ENCODE assay signal across 30 cellular contexts in genomic region chr18:30361864-30362540, GRCh38.
"Had no signal": no experiment of that assay in that cellular context is flagged by ENCODE, and none has a peak within 500 bp of the region (broad histone marks: within the 10 kb centered on the region; RNA-seq: fewer than 3 reads in every experiment).

No MANE protein-coding gene starts in this region.

- H3K4me1 Mint-ChIP-seq: activated B cell treated with CpG ODN at 0.5 μM for 24 hours; activated naive CD4-positive, alpha-beta T cell treated with anti-CD3 and anti-CD28 coated beads, Interleukin-2, amount 10 ng/mL, durations not matched to agents 7 days and 5 days; T-helper 17 cell had no signal

- H3K4me1 ChIP-seq: heart left ventricle, left lung, lower lobe of right lung had no signal

- H3K4me3 ChIP-seq: heart left ventricle, left lung, lower lobe of right lung, ovary, skin epidermis, thoracic aorta had no signal

- H3K36me3 Mint-ChIP-seq: activated naive CD4-positive, alpha-beta T cell treated with anti-CD3 and anti-CD28 coated beads, Interleukin-2, amount 10 ng/mL, durations not matched to agents 7 days and 5 days had no signal

- H3K36me3 ChIP-seq: heart left ventricle, left lung, lower lobe of right lung, neutrophil, ovary, thoracic aorta had no signal

- H3K27ac Mint-ChIP-seq: activated B cell treated with CpG ODN at 0.5 μM for 24 hours; activated CD8-positive, alpha-beta T cell treated with anti-CD3 and anti-CD28 coated beads, Interleukin-2, amount 10 ng/mL, durations not matched to agents 7 days and 5 days; activated naive CD4-positive, alpha-beta T cell treated with anti-CD3 and anti-CD28 coated beads, Interleukin-2, amount 10 ng/mL, durations not matched to agents 7 days and 5 days; activated T-helper 1 cell treated with anti-CD3 and anti-CD28 coated beads, Interleukin-12 subunit alpha, Interleukin-12 subunit beta, Interleukin-2, Interleukin-4 antibody, amounts not matched to agents 30 ng/mL and 10 ng/mL and 1 ng/mL, durations not matched to agents 14 hours and 24 hours and 36 hours; effector memory CD8-positive, alpha-beta T cell; natural killer cell treated with Interleukin-12 subunit alpha and Interleukin-12 subunit beta and Interleukin-15 and Interleukin-18, amount 100 ng/mL, for 72 hours; T-helper 17 cell had no signal

- H3K27ac ChIP-seq: heart left ventricle, left lung, lower lobe of right lung, neutrophil, ovary, skin epidermis, thoracic aorta had no signal

- H3K27me3 Mint-ChIP-seq: activated B cell treated with CpG ODN at 0.5 μM for 24 hours; activated naive CD4-positive, alpha-beta T cell treated with anti-CD3 and anti-CD28 coated beads, Interleukin-2, amount 10 ng/mL, durations not matched to agents 7 days and 5 days; effector memory CD8-positive, alpha-beta T cell; natural killer cell treated with Interleukin-12 subunit alpha and Interleukin-12 subunit beta and Interleukin-15 and Interleukin-18, amount 100 ng/mL, for 72 hours; progenitor cell of endocrine pancreas; T-helper 17 cell had no signal

- H3K27me3 ChIP-seq: heart left ventricle, left lung, neutrophil, ovary had no signal

- FAIRE-seq: endothelial cell of umbilical vein, urothelium cell line had no signal

- H3K4me3 Mint-ChIP-seq: activated B cell treated with CpG ODN at 0.5 μM for 24 hours; activated CD8-positive, alpha-beta T cell treated with anti-CD3 and anti-CD28 coated beads, Interleukin-2, amount 10 ng/mL, durations not matched to agents 7 days and 5 days; activated naive CD4-positive, alpha-beta T cell treated with anti-CD3 and anti-CD28 coated beads, Interleukin-2, amount 10 ng/mL, durations not matched to agents 7 days and 5 days; activated T-helper 1 cell treated with anti-CD3 and anti-CD28 coated beads, Interleukin-12 subunit alpha, Interleukin-12 subunit beta, Interleukin-2, Interleukin-4 antibody, amounts not matched to agents 30 ng/mL and 10 ng/mL and 1 ng/mL, durations not matched to agents 14 hours and 24 hours and 36 hours; effector memory CD8-positive, alpha-beta T cell; natural killer cell treated with Interleukin-12 subunit alpha and Interleukin-12 subunit beta and Interleukin-15 and Interleukin-18, amount 100 ng/mL, for 72 hours; T-helper 17 cell had no signal

- ATAC-seq: activated CD8-positive, alpha-beta T cell treated with anti-CD3 and anti-CD28 coated beads, Interleukin-2, amount 10 ng/mL, durations not matched to agents 7 days and 5 days; effector memory CD8-positive, alpha-beta T cell; heart left ventricle; left lung; lower lobe of right lung; natural killer cell treated with Interleukin-12 subunit alpha and Interleukin-12 subunit beta and Interleukin-15 and Interleukin-18, amount 100 ng/mL, for 72 hours; sciatic nerve; stimulated activated naive CD8-positive, alpha-beta T cell treated with anti-CD3 and anti-CD28 coated beads, Interleukin-15, Interleukin-2, amounts not matched to agents 100 U/mL and 50 U/mL, for 24 hours; T-helper 17 cell had no signal

- H3K9me3 Mint-ChIP-seq: activated B cell treated with CpG ODN at 0.5 μM for 24 hours; activated T-helper 1 cell treated with anti-CD3 and anti-CD28 coated beads, Interleukin-12 subunit alpha, Interleukin-12 subunit beta, Interleukin-2, Interleukin-4 antibody, amounts not matched to agents 30 ng/mL and 10 ng/mL and 1 ng/mL, durations not matched to agents 14 hours and 24 hours and 36 hours had no signal

- H3K9me3 ChIP-seq: heart left ventricle, left lung, lower lobe of right lung, neutrophil, ovary, thoracic aorta had no signal

- DNase-seq: activated B cell treated with CpG ODN at 0.5 μM for 24 hours; activated CD4-positive, alpha-beta T cell treated with anti-CD3 and anti-CD28 coated beads, Interleukin-2, amount 50 U/mL, for 1 hour; activated CD8-positive, alpha-beta T cell treated with anti-CD3 and anti-CD28 coated beads, Interleukin-2, amount 10 ng/mL, durations not matched to agents 7 days and 5 days; activated effector memory CD4-positive, alpha-beta T cell treated with anti-CD3 and anti-CD28 coated beads, Interleukin-2, amount 50 U/mL, for 16 hours; activated naive CD4-positive, alpha-beta T cell treated with anti-CD3 and anti-CD28 coated beads, Interleukin-2, amount 10 ng/mL, durations not matched to agents 7 days and 5 days; amniotic stem cell; caudate nucleus; cortex of kidney; effector memory CD8-positive, alpha-beta T cell; foreskin fibroblast; lower lobe of right lung; mesenchymal stem cell; ovary; stimulated activated CD4-positive, alpha-beta T cell treated with anti-CD3 and anti-CD28 coated beads, Interleukin-12 subunit alpha, Interleukin-12 subunit beta, amount 100 ng/mL, for 4 hours; stimulated activated CD4-positive, alpha-beta T cell treated with anti-CD3 and anti-CD28 coated beads, Interleukin-4, amount 100 ng/mL, for 1 hour; stimulated activated naive CD8-positive, alpha-beta T cell treated with anti-CD3 and anti-CD28 coated beads, Interleukin-15, Interleukin-2, amounts not matched to agents 100 U/mL and 50 U/mL, for 24 hours; T-helper 17 cell; T1000; trophoblast cell had no signal
